13 cellular contexts compared by ENCODE assay signal in genomic region chr12:101076940-101077351, GRCh38.
DNase-seq lines count a peak whose midpoint lies in the region; ATAC-seq and TF ChIP-seq lines count a peak whose summit lies in the region.
"Had no signal": no experiment of that assay in that cellular context is flagged by ENCODE, and none has a peak within 500 bp of the region (broad histone marks: within the 10 kb centered on the region; RNA-seq: fewer than 3 reads in every experiment).

No MANE protein-coding gene starts in this region.

- H3K27ac ChIP-seq in prostate gland (peak overlapping the region; percentile 29 to 69), upper lobe of left lung (no peak overlapping the region), spleen (no peak overlapping the region)

- no peaks in the 10 kb centered on the region for H3K9me3 Mint-ChIP-seq in glutamatergic neuron (ENCODE audit: unreplicated experiment)
- H3K9me3 Mint-ChIP-seq: CD8-positive, alpha-beta T cell had no signal

- H3K4me1 Mint-ChIP-seq in glutamatergic neuron (ENCODE audit: low read depth, unreplicated experiment), result peaks cover 13% of the 10 kb centered on the region

- no peaks in the 10 kb centered on the region for H3K27me3 ChIP-seq in prostate gland (replicated peaks; ENCODE audit: insufficient read depth)
- H3K27me3 ChIP-seq in upper lobe of left lung, result no peaks in the 10 kb centered on the region
- no peaks in the 10 kb centered on the region for H3K27me3 ChIP-seq in spleen (replicated peaks in 1 of 7)

- no peak for TF ChIP-seq POLR2A in prostate gland (IDR thresholded peaks at IDR 0.05)
- no peak for TF ChIP-seq POLR2A in upper lobe of left lung (IDR thresholded peaks at IDR 0.05)
- TF ChIP-seq POLR2A in spleen (IDR thresholded peaks at IDR 0.05), result no peak

- no peak overlapping the region for H3K27ac Mint-ChIP-seq in glutamatergic neuron (ENCODE audit: unreplicated experiment)
- H3K27ac Mint-ChIP-seq: CD8-positive, alpha-beta T cell had no signal

- DNase-seq in EH (ENCODE audit: low read depth), result peak; percentile 96
- DNase-seq in NCI-H69 (lab: John Stamatoyannopoulos, UW), result peak; percentile 63
- peak; percentile 1 for DNase-seq in fibroblast of peridontal ligament (ENCODE audit: extremely low read depth)
- no peak for DNase-seq in prostate gland (ENCODE audit: low spot score)
- DNase-seq in upper lobe of left lung, result no peak
- DNase-seq in glutamatergic neuron, result no peak
- DNase-seq in NCI-H2171 (lab: John Stamatoyannopoulos, UW), result no peak
- DNase-seq in spleen, result no peak
- DNase-seq: activated naive CD4-positive, alpha-beta T cell; CD8-positive, alpha-beta T cell; erythroblast; Karpas-422 had no signal

- WGBS in prostate gland, result 2% methylated on average over 3 of the region's 3 CpGs
- WGBS in upper lobe of left lung, 2 donors, result 27% methylated on average over 3 of the region's 3 CpGs
- WGBS in spleen, 5 donors, result 14 to 31% (median 24%) methylated on average over 3 of the region's 3 CpGs

- H3K4me1 ChIP-seq in prostate gland (replicated peaks), result no peaks in the 10 kb centered on the region
- H3K4me1 ChIP-seq in upper lobe of left lung, result no peaks in the 10 kb centered on the region
- H3K4me1 ChIP-seq in spleen, result no peaks in the 10 kb centered on the region

- H3K27me3 Mint-ChIP-seq in glutamatergic neuron (ENCODE audit: unreplicated experiment), result peaks cover 2% of the 10 kb centered on the region

- intact Hi-C loops in prostate gland (cut with DNase I) (no loop called here), spleen (cut with DNase I; ENCODE audit: low total_unique reads) (no loop called here)

- H3K36me3 ChIP-seq in prostate gland (no peaks in the 10 kb centered on the region), upper lobe of left lung (no peaks in the 10 kb centered on the region), spleen (no peaks in the 10 kb centered on the region)

- TF ChIP-seq EP300 in upper lobe of left lung (IDR thresholded peaks at IDR 0.05), result no peak

- H3K4me3 ChIP-seq in prostate gland (no peak overlapping the region), upper lobe of left lung (no peak overlapping the region), spleen (no peak overlapping the region)

- no peak for ATAC-seq in upper lobe of left lung (ENCODE audit: low FRiP score in 2 of 2)
- ATAC-seq: CD8-positive, alpha-beta T cell; right cardiac atrium had no signal

- H3K36me3 Mint-ChIP-seq in glutamatergic neuron (ENCODE audit: unreplicated experiment), result peaks cover 5% of the 10 kb centered on the region
- H3K36me3 Mint-ChIP-seq: CD8-positive, alpha-beta T cell had no signal

- H3K4me3 Mint-ChIP-seq in glutamatergic neuron (ENCODE audit: unreplicated experiment), result no peak overlapping the region
- H3K4me3 Mint-ChIP-seq: CD8-positive, alpha-beta T cell had no signal

- H3K9me3 ChIP-seq in prostate gland (no peaks in the 10 kb centered on the region), upper lobe of left lung (no peaks in the 10 kb centered on the region), spleen (peaks cover 0 to 3% (median 0%) of the 10 kb centered on the region in 8 donors)

- no peak for TF ChIP-seq CTCF in prostate gland (IDR thresholded peaks at IDR 0.05)
- no peak for TF ChIP-seq CTCF in upper lobe of left lung (IDR thresholded peaks at IDR 0.05)
- TF ChIP-seq CTCF in glutamatergic neuron (IDR thresholded peaks at IDR 0.05; ENCODE audit: partially characterized antibody, unreplicated experiment), result no peak
- TF ChIP-seq CTCF in spleen (IDR thresholded peaks at IDR 0.05 in 8 of 11, conservative IDR thresholded peaks at IDR 0.05 in 3 of 11), result no peak

Comparison
In these comparisons a context has a peak if more than half of its experiments do, and no peak if none do; other contexts are left out.
1. DNase-seq: peak in EH (single experiment), NCI-H69 (single experiment) and fibroblast of peridontal ligament (single experiment); none in prostate gland (single experiment), upper lobe of left lung (0 of 2), glutamatergic neuron (single experiment), NCI-H2171 (single experiment) and spleen (single experiment).
2. H3K27ac ChIP-seq: peak in prostate gland (2 of 2); none in upper lobe of left lung (0 of 4) and spleen (0 of 8).